In the genomic region with DNA sequence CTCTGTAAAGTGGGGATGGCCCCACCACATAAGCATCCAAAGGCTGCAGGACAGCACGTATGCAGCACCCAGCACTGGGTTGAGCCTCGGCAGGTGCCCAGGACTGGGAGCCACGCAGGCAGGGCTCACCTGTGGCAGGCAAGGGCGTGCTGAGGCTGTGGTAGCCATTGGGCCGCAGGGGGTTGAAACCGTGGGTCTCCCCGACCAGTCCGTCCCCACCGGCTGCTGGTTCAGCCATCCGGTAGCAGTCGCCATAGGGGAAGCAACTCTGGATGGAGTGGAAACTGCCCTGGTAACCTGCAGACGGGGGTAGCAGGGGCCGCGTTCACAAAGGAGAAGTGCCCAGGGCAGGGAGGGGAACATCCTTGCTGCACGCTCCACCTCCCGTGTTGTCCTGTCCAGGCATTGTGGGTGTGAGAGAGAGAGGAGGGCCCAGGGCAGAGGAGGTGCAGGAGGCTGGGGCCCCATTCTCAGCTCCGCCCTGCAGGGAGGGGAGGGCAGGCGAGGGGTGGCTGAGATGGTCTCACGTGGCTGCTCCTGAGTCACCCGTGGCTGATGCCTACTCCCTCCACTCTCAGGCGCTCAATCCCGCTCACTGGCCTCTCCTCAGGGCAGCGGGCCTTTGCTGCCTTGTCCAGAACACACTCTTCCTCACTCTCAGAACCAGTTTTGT, we compare ENCODE assay signal across 14 cellular contexts. TPM values are rescaled to one million over a fixed set of nuclear protein-coding genes. Genes with fewer than 3 reads are reported as not detected.
DNase-seq lines count a peak whose midpoint lies in the region; ATAC-seq and TF ChIP-seq lines count a peak whose summit lies in the region.
"Had no signal": no experiment of that assay in that cellular context is flagged by ENCODE, and none has a peak within 500 bp of the region (broad histone marks: within the 10 kb centered on the region; RNA-seq: fewer than 3 reads in every experiment).

No MANE protein-coding gene starts in this region.

- H3K9me3 Mint-ChIP-seq in activated CD4-positive, alpha-beta T cell treated with anti-CD3 and anti-CD28 coated beads for 36 hours (ENCODE audit: low read depth) = no peaks in the 10 kb centered on the region
- H3K9me3 Mint-ChIP-seq in type B pancreatic cell (no peaks in the 10 kb centered on the region), osteocyte (ENCODE audit: unreplicated experiment) (no peaks in the 10 kb centered on the region)
- H3K9me3 Mint-ChIP-seq: activated T-cell treated with anti-CD3 and anti-CD28 coated beads, Interleukin-2, amount 50 U/mL, for 72 hours had no signal

- BruUV-seq in A673 (replicated peaks; lab: Mats Ljungman, UMichigan) = no TSS peak

- H3K4me1 ChIP-seq in A673 (ENCODE audit: insufficient read depth, low read length, poor library complexity, severe bottlenecking) = no peaks in the 10 kb centered on the region
- H3K4me1 ChIP-seq: spleen had no signal

- no peaks in the 10 kb centered on the region for H3K36me3 Mint-ChIP-seq in activated CD4-positive, alpha-beta T cell treated with anti-CD3 and anti-CD28 coated beads for 36 hours (ENCODE audit: low read depth)
- H3K36me3 Mint-ChIP-seq in type B pancreatic cell = no peaks in the 10 kb centered on the region
- peaks cover 20% of the 10 kb centered on the region for H3K36me3 Mint-ChIP-seq in osteocyte (ENCODE audit: unreplicated experiment)

- H3K27me3 Mint-ChIP-seq in activated CD4-positive, alpha-beta T cell treated with anti-CD3 and anti-CD28 coated beads for 36 hours = no peaks in the 10 kb centered on the region
- no peaks in the 10 kb centered on the region for H3K27me3 Mint-ChIP-seq in type B pancreatic cell
- no peaks in the 10 kb centered on the region for H3K27me3 Mint-ChIP-seq in osteocyte (ENCODE audit: unreplicated experiment)

- CTCF ChIA-PET in activated CD4-positive, alpha-beta T cell treated with anti-CD3 and anti-CD28 coated beads for 36 hours (lab: Charles Lee) = interaction anchor here (0.8 kb wide), 1 partner anchor 10 kb away, joined by 4 read pairs; no protein-coding TSS in a partner anchor
- CTCF ChIA-PET in A673 (lab: Charles Lee) = no interaction called here

- H3K36me3 ChIP-seq in A673 (ENCODE audit: insufficient read depth, low read length, poor library complexity, severe bottlenecking) = no peaks in the 10 kb centered on the region
- H3K36me3 ChIP-seq: gastroesophageal sphincter, spleen had no signal

- H3K4me1 Mint-ChIP-seq in activated CD4-positive, alpha-beta T cell treated with anti-CD3 and anti-CD28 coated beads for 36 hours = no peaks in the 10 kb centered on the region
- H3K4me1 Mint-ChIP-seq in type B pancreatic cell (ENCODE audit: unreplicated experiment) (peaks cover 33% of the 10 kb centered on the region), osteocyte (ENCODE audit: unreplicated experiment) (peaks cover 30% of the 10 kb centered on the region)

- intact Hi-C loops in activated CD4-positive, alpha-beta T cell treated with anti-CD3 and anti-CD28 coated beads for 36 hours (cut with DNase I, micrococcal nuclease) = no loop called here
- intact Hi-C loops in A673 (cut with micrococcal nuclease; ENCODE audit: unreplicated experiment) = no loop called here

- no peak overlapping the region for H3K4me3 Mint-ChIP-seq in activated CD4-positive, alpha-beta T cell treated with anti-CD3 and anti-CD28 coated beads for 36 hours
- no peak overlapping the region for H3K4me3 Mint-ChIP-seq in type B pancreatic cell
- no peak overlapping the region for H3K4me3 Mint-ChIP-seq in osteocyte (ENCODE audit: unreplicated experiment)
- H3K4me3 Mint-ChIP-seq: activated T-cell treated with anti-CD3 and anti-CD28 coated beads, Interleukin-2, amount 50 U/mL, for 72 hours had no signal

- no peak overlapping the region for H3K27ac Mint-ChIP-seq in activated CD4-positive, alpha-beta T cell treated with anti-CD3 and anti-CD28 coated beads for 36 hours
- H3K27ac Mint-ChIP-seq in type B pancreatic cell (peak overlapping the region; percentile 65), osteocyte (ENCODE audit: unreplicated experiment) (no peak overlapping the region)
- H3K27ac Mint-ChIP-seq: activated T-cell treated with anti-CD3 and anti-CD28 coated beads, Interleukin-2, amount 50 U/mL, for 72 hours had no signal

- ATAC-seq in activated CD4-positive, alpha-beta T cell treated with anti-CD3 and anti-CD28 coated beads for 36 hours = peak; percentile 33
- no peak for ATAC-seq in GM21390 (IDR thresholded peaks at IDR 0.05; ENCODE audit: unreplicated experiment)
- ATAC-seq: activated T-cell treated with anti-CD3 and anti-CD28 coated beads, Interleukin-2, amount 50 U/mL, for 72 hours; gastroesophageal sphincter had no signal

- no peak for TF ChIP-seq CTCF in type B pancreatic cell (conservative IDR thresholded peaks at IDR 0.05)
- TF ChIP-seq CTCF in A673 (conservative IDR thresholded peaks at IDR 0.05; ENCODE audit: low read depth, low read length) = no peak
- no peak for TF ChIP-seq CTCF in osteocyte (IDR thresholded peaks at IDR 0.05)

- no peak overlapping the region for H3K27ac ChIP-seq in A673 (ENCODE audit: low read depth, low read length, poor library complexity, severe bottlenecking)
- H3K27ac ChIP-seq: gastroesophageal sphincter, spleen had no signal

- no peak for DNase-seq in activated CD4-positive, alpha-beta T cell treated with anti-CD3 and anti-CD28 coated beads for 36 hours
- no peak for DNase-seq in activated CD4-positive, alpha-beta T cell treated with anti-CD3 and anti-CD28 coated beads for 48 hours
- DNase-seq in SW480 (ENCODE audit: low spot score) (peak; percentile 32), iPS-NIHi11 (ENCODE audit: low spot score) (peak; percentile 67), type B pancreatic cell (ENCODE audit: extremely low spot score, unreplicated experiment) (no peak), A673 (ENCODE audit: low spot score) (no peak), osteocyte (ENCODE audit: extremely low spot score, unreplicated experiment) (no peak)
- DNase-seq: activated T-cell treated with anti-CD3 and anti-CD28 coated beads, Interleukin-2, amount 50 U/mL, for 72 hours; caudate nucleus; midbrain; NCI-H2029 treated with DMSO at 0.1 percent for 48 hours; spleen had no signal

- H3K27me3 ChIP-seq in A673 (replicated peaks; ENCODE audit: insufficient read depth, low read depth, low read length, poor library complexity) = no peaks in the 10 kb centered on the region
- H3K27me3 ChIP-seq: gastroesophageal sphincter had no signal

- POLR2A ChIA-PET in activated CD4-positive, alpha-beta T cell treated with anti-CD3 and anti-CD28 coated beads for 36 hours (lab: Charles Lee) = interaction anchor here (0.6 kb wide), 1 partner anchor 776 kb away, joined by 3 read pairs; no protein-coding TSS in a partner anchor
- POLR2A ChIA-PET in A673 (lab: Charles Lee; ENCODE audit: low non-redundant PET) = interaction anchor here (0.5 kb wide), 1 partner anchor 20 kb away, joined by 5 read pairs; no protein-coding TSS in a partner anchor

- H3K4me3 ChIP-seq in A673 (ENCODE audit: low read depth, low read length, poor library complexity, severe bottlenecking) = no peak overlapping the region
- H3K4me3 ChIP-seq: gastroesophageal sphincter, spleen had no signal

- no peaks in the 10 kb centered on the region for H3K9me3 ChIP-seq in A673 (ENCODE audit: low read depth, low read length, poor library complexity, severe bottlenecking)
- H3K9me3 ChIP-seq: gastroesophageal sphincter, spleen had no signal

RNA-seq across cellular contexts. Expression of a gene that starts 49.9 kb away (rescaled TPM):
- under 1 TPM; 0.23 to 0.25 TPM for total RNA-seq in activated CD4-positive, alpha-beta T cell treated with anti-CD3 and anti-CD28 coated beads for 36 hours
- total RNA-seq in type B pancreatic cell (ENCODE audit: low replicate concordance) = not detected in 2 replicates
- total RNA-seq in A673 (2021) = not detected in 2 replicates
- not detected in 2 replicates for total RNA-seq in osteocyte
- total RNA-seq: activated T-cell treated with anti-CD3 and anti-CD28 coated beads, Interleukin-2, amount 50 U/mL, for 72 hours; gastroesophageal sphincter; spleen had no signal

Comparison
In these comparisons a context has a peak if more than half of its experiments do, and no peak if none do; other contexts are left out.
1. DNase-seq: peak in SW480 (single experiment) and iPS-NIHi11 (single experiment); none in activated CD4-positive, alpha-beta T cell treated with anti-CD3 and anti-CD28 coated beads for 36 hours (single experiment), activated CD4-positive, alpha-beta T cell treated with anti-CD3 and anti-CD28 coated beads for 48 hours (single experiment), type B pancreatic cell (single experiment), A673 (single experiment) and osteocyte (single experiment).